In genomic region chr10:102502029-102502336, GRCh38 we compare ENCODE assay signal across 8 cellular contexts. TPM values are rescaled to one million over a fixed set of nuclear protein-coding genes. Genes with fewer than 3 reads are reported as not detected.
DNase-seq lines count a peak whose midpoint lies in the region; ATAC-seq and TF ChIP-seq lines count a peak whose summit lies in the region.

No MANE protein-coding gene starts in this region.

- no peak for TF ChIP-seq CTCF in GM13977 (IDR thresholded peaks at IDR 0.05; ENCODE audit: extremely low read depth, insufficient read depth, missing control alignments)
- TF ChIP-seq CTCF in progenitor cell of endocrine pancreas (IDR thresholded peaks at IDR 0.05; ENCODE audit: unreplicated experiment) = no peak

- CTCF ChIA-PET in T-cell (lab: Charles Lee) = interaction anchor here in 1 of 2 donors (0.6 to 4.9 kb wide), 17 partner anchors 10 to 416 kb away, joined by 3 to 48 read pairs (median 4); partner anchors contain the start of genes ARL3, CNNM2, GBF1 and NFKB2

- H3K27ac Mint-ChIP-seq in T-cell (no peak overlapping the region), progenitor cell of endocrine pancreas (no peak overlapping the region)

- H3K4me1 Mint-ChIP-seq in T-cell (peaks cover 38 to 54% (median 49%) of the 10 kb centered on the region in 3 donors), progenitor cell of endocrine pancreas (ENCODE audit: low read depth) (peaks cover 11% of the 10 kb centered on the region)

- ATAC-seq in HG02884 (IDR thresholded peaks at IDR 0.05; ENCODE audit: unreplicated experiment) (peak; percentile 71), T-cell (replicated peaks in 1 of 4) (peak; percentile 75 to 79 (median 76)), left ventricle myocardium superior (peak; percentile 84)

- POLR2A ChIA-PET in T-cell (lab: Charles Lee) = interaction anchor here in 1 of 2 donors (1.0 kb wide), 3 partner anchors 41 to 108 kb away, joined by 3 to 7 read pairs (median 5); partner anchors contain the start of gene NFKB2

- peaks cover under 1% of the 10 kb centered on the region for H3K36me3 Mint-ChIP-seq in T-cell
- peaks cover under 1% of the 10 kb centered on the region for H3K36me3 Mint-ChIP-seq in progenitor cell of endocrine pancreas (ENCODE audit: insufficient read depth)

- H3K27me3 Mint-ChIP-seq in T-cell (no peaks in the 10 kb centered on the region), progenitor cell of endocrine pancreas (no peaks in the 10 kb centered on the region)

- DNase-seq in GM13977 (ENCODE audit: low spot score) (peak; percentile 98), NCI-H146 treated with DMSO at 0.1 percent for 48 hours (lab: John Stamatoyannopoulos, UW; ENCODE audit: unreplicated experiment) (peak; percentile 95), T-cell (peak; percentile 96 to 99 (median 98)), anterior cingulate cortex (lab: John Stamatoyannopoulos, UW) (peak; percentile 82 to 100 (median 98)), left ventricle myocardium superior (peak; percentile 99), progenitor cell of endocrine pancreas (ENCODE audit: low spot score, unreplicated experiment) (peak; percentile 97), ureter (ENCODE audit: low spot score) (peak; percentile 100)

- H3K4me3 Mint-ChIP-seq in T-cell = no peak overlapping the region
- no peak overlapping the region for H3K4me3 Mint-ChIP-seq in progenitor cell of endocrine pancreas (ENCODE audit: low read depth)

- in situ Hi-C loops in GM13977 (cut with MboI; ENCODE audit: low pct_unique_long_range_greater_than_20kb, low sequenced_read_pairs, unreplicated experiment) = no loop called here

- intact Hi-C loops in left ventricle myocardium superior (cut with micrococcal nuclease) = loop anchor here (10.0 kb wide), 1 partner anchor 83 kb away; no protein-coding TSS in a partner anchor

- H3K9me3 Mint-ChIP-seq in T-cell (no peaks in the 10 kb centered on the region), progenitor cell of endocrine pancreas (ENCODE audit: low read depth) (no peaks in the 10 kb centered on the region)

RNA-seq across cellular contexts. Expression of gene ACTR1A, which starts 0.5 kb away (rescaled TPM):
- total RNA-seq in T-cell = 10 to 100 TPM; 51.6 to 68.1 (median 63.0) TPM
- total RNA-seq in left ventricle myocardium superior = 101 TPM
- total RNA-seq in progenitor cell of endocrine pancreas = 87.2 and 104 TPM in 2 replicates
- 87.1 TPM for total RNA-seq in ureter

RNA-seq across cellular contexts. Expression of gene SUFU, which starts 1.8 kb away (rescaled TPM):
- 10 to 100 TPM; 13.2 to 16.4 (median 15.4) TPM for total RNA-seq in T-cell
- 8.0 TPM for total RNA-seq in left ventricle myocardium superior
- total RNA-seq in progenitor cell of endocrine pancreas = 23.0 and 25.8 TPM in 2 replicates
- total RNA-seq in ureter = 25.5 TPM

RNA-seq across cellular contexts. Expression of gene C10orf95, which starts 50.6 kb away (rescaled TPM):
- total RNA-seq in T-cell (under 1 TPM in 4 of 5 donors, not detected in 1; 0.23 to 0.92 (median 0.55) TPM), left ventricle myocardium superior (not detected), progenitor cell of endocrine pancreas (0.73 and 0.77 TPM in 2 replicates), ureter (1.5 TPM)

Comparison
In these comparisons a context has a peak if more than half of its experiments do, and no peak if none do; other contexts are left out.
1. Peak in every context shown above with its lines: DNase-seq and ATAC-seq.